ENCODE assay signal across 13 cellular contexts in genomic region chr12:99759467-99759866, GRCh38.
DNase-seq lines count a peak whose midpoint lies in the region; ATAC-seq, FAIRE-seq and TF ChIP-seq lines count a peak whose summit lies in the region.
"Had no signal": no experiment of that assay in that cellular context is flagged by ENCODE, and none has a peak within 500 bp of the region (broad histone marks: within the 10 kb centered on the region; RNA-seq: fewer than 3 reads in every experiment).

No MANE protein-coding gene starts in this region.

- H3K9me2 ChIP-seq in Karpas-422 (replicated peaks; ENCODE audit: insufficient read depth, low read length) (no peaks in the 10 kb centered on the region), OCI-LY7 (ENCODE audit: insufficient read depth, low read length) (no peaks in the 10 kb centered on the region)

- FAIRE-seq in pancreas (lab: Jason Lieb, UNC) = no peak

- H4K20me1 ChIP-seq in Karpas-422 (ENCODE audit: insufficient read depth, low read depth, low read length) (no peaks in the 10 kb centered on the region), OCI-LY7 (ENCODE audit: insufficient read depth, low read length) (no peaks in the 10 kb centered on the region)

- intact Hi-C loops in OCI-LY7 (cut with micrococcal nuclease; ENCODE audit: unreplicated experiment) (no loop called here), pancreas (cut with DNase I) (no loop called here)

- H3K9ac ChIP-seq in Karpas-422 (ENCODE audit: low read length) = peak overlapping the region; percentile 18
- H3K9ac ChIP-seq: BLaER1 had no signal

- CTCF ChIA-PET in OCI-LY7 (lab: Charles Lee; ENCODE audit: unreplicated experiment) = no interaction called here

- peak overlapping the region; percentile 38 for H3K4me2 ChIP-seq in Karpas-422 (ENCODE audit: low read depth, low read length, poor library complexity, severe bottlenecking)
- H3K4me2 ChIP-seq in OCI-LY7 (ENCODE audit: low read length) = no peak overlapping the region
- H3K4me2 ChIP-seq: BLaER1 had no signal

- H3K79me2 ChIP-seq in Karpas-422 (ENCODE audit: low read length) (no peaks in the 10 kb centered on the region), OCI-LY7 (ENCODE audit: insufficient read depth, low read depth, low read length) (no peaks in the 10 kb centered on the region)

- BruUV-seq in OCI-LY7 (replicated peaks; lab: Mats Ljungman, UMichigan) = no TSS peak

- no peaks in the 10 kb centered on the region for H3K27me3 ChIP-seq in Karpas-422 (ENCODE audit: low read length)
- no peaks in the 10 kb centered on the region for H3K27me3 ChIP-seq in pancreas
- H3K27me3 ChIP-seq: BLaER1 had no signal

- H3K36me3 ChIP-seq in Karpas-422 (ENCODE audit: insufficient read depth, low read length) (peaks cover under 1% of the 10 kb centered on the region; the same call in 1 of the 2 replicates), OCI-LY7 (ENCODE audit: insufficient read depth, low read length) (peaks cover 17% of the 10 kb centered on the region), pancreas (no peaks in the 10 kb centered on the region)

- peak overlapping the region; percentile 40 for H3K27ac ChIP-seq in Karpas-422 (ENCODE audit: low read length)
- no peak overlapping the region for H3K27ac ChIP-seq in OCI-LY7 (ENCODE audit: low read depth, low read length, poor library complexity, severe bottlenecking)
- no peak overlapping the region for H3K27ac ChIP-seq in pancreas
- H3K27ac ChIP-seq: BLaER1 had no signal

- H3K9me3 ChIP-seq in Karpas-422 (ENCODE audit: low read length) (no peaks in the 10 kb centered on the region), OCI-LY7 (ENCODE audit: low read length) (peaks cover 31% of the 10 kb centered on the region), pancreas (no peaks in the 10 kb centered on the region)
- H3K9me3 ChIP-seq: Caco-2 had no signal

- DNase-seq in Karpas-422 = no peak
- DNase-seq in OCI-LY7 (ENCODE audit: low spot score) = no peak
- DNase-seq in cerebellum (ENCODE audit: low spot score) = peak; percentile 45
- DNase-seq in pancreas = peak in 3 of 6 donors; percentile 16 to 34 (median 18)
- no peak for DNase-seq in NCI-H146 (lab: John Stamatoyannopoulos, UW)
- no peak for DNase-seq in NOMO-1 (lab: John Stamatoyannopoulos, UW; ENCODE audit: unreplicated experiment in 2 of 2)
- no peak for DNase-seq in T1000 (lab: John Stamatoyannopoulos, UW)
- DNase-seq: Caco-2; CD8-positive, alpha-beta memory T cell; DMS53; IMR-90 had no signal

- H3K4me1 ChIP-seq in Karpas-422 (ENCODE audit: low read length) (peaks cover 53% of the 10 kb centered on the region), OCI-LY7 (ENCODE audit: insufficient read depth, low read length, poor library complexity, severe bottlenecking) (peaks cover 14% of the 10 kb centered on the region), pancreas (peaks cover 11 to 18% (median 16%) of the 10 kb centered on the region in 3 donors)
- H3K4me1 ChIP-seq: Caco-2 had no signal

- H2AFZ ChIP-seq in Karpas-422 (ENCODE audit: low read length) = peak overlapping the region; percentile 85
- peak overlapping the region; percentile 44 for H2AFZ ChIP-seq in OCI-LY7 (ENCODE audit: low read length)

- ATAC-seq in pancreas = peak; percentile 80 to 96 (median 88)
- ATAC-seq: HCT116 had no signal

- H3K4me3 ChIP-seq in Karpas-422 (ENCODE audit: low read length) (no peak overlapping the region), OCI-LY7 (ENCODE audit: low read depth, low read length, poor library complexity, severe bottlenecking) (no peak overlapping the region), pancreas (no peak overlapping the region)
- H3K4me3 ChIP-seq: BLaER1 had no signal

- 9 to 10% methylated on average over 2 of the region's 2 CpGs for WGBS in pancreas, 2 donors

- POLR2A ChIA-PET in OCI-LY7 (lab: Charles Lee) = interaction anchor here (0.6 to 1.5 kb wide), 4 partner anchors 9 to 106 kb away, joined by 3 to 6 read pairs (median 4); no protein-coding TSS in a partner anchor

- TF ChIP-seq CTCF in OCI-LY7 (conservative IDR thresholded peaks at IDR 0.05; ENCODE audit: low read length) (no peak), pancreas (IDR thresholded peaks at IDR 0.05) (no peak)
